Comparison of ENCODE assay signal across 24 cellular contexts in the genomic region with DNA sequence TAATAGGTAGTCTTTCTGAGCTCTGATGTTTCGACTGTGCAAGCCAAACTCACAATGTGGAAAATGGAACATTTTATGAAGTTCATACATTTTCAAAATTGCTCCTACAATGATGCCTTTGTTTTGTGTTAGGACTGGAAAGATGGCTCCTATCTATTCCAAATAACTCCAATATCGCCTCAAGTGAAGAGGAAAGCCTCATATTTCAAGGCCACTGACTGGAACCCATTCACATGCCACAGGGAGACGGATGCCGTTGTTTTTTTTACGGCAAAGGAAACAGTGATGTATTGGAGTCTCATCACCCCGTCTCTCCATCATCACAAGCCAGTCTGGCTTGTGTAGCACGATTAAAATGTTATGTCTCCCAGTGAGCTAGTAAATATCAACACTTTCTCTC.
DNase-seq lines count a peak whose midpoint lies in the region; ATAC-seq and TF ChIP-seq lines count a peak whose summit lies in the region.
"Had no signal": no experiment of that assay in that cellular context is flagged by ENCODE, and none has a peak within 500 bp of the region (broad histone marks: within the 10 kb centered on the region; RNA-seq: fewer than 3 reads in every experiment).

No MANE protein-coding gene starts in this region.

- H3K4me1 Mint-ChIP-seq in endothelial cell (ENCODE audit: unreplicated experiment) = peaks cover 34% of the 10 kb centered on the region
- H3K4me1 Mint-ChIP-seq: CD14-positive monocyte; CD8-positive, alpha-beta memory T cell had no signal

- no peak for ATAC-seq in HG02981 (IDR thresholded peaks at IDR 0.05; ENCODE audit: unreplicated experiment)
- ATAC-seq: A549 had no signal

- TF ChIP-seq CTCF in uterus (IDR thresholded peaks at IDR 0.05) (no peak), endothelial cell (IDR thresholded peaks at IDR 0.05; ENCODE audit: unreplicated experiment) (no peak)

- H3K36me3 Mint-ChIP-seq in endothelial cell (ENCODE audit: low read depth, unreplicated experiment) = peaks cover 1% of the 10 kb centered on the region
- H3K36me3 Mint-ChIP-seq: CD14-positive monocyte; CD8-positive, alpha-beta memory T cell had no signal

- no peaks in the 10 kb centered on the region for H3K9me3 Mint-ChIP-seq in endothelial cell (ENCODE audit: unreplicated experiment)
- H3K9me3 Mint-ChIP-seq: CD4-positive, alpha-beta T cell; CD8-positive, alpha-beta memory T cell; HFFc6 had no signal

- peak overlapping the region; percentile 8 for H3K27ac ChIP-seq in muscle layer of duodenum (ENCODE audit: low read length)
- peak overlapping the region; percentile 24 to 62 for H3K27ac ChIP-seq in uterus
- H3K27ac ChIP-seq: A549; BLaER1 treated with 17β-estradiol and CSF1 and Interleukin-3, amounts not matched to agents 10 nM and 100 nM had no signal

- H3K4me3 ChIP-seq in muscle layer of duodenum (ENCODE audit: low read depth in 1 of 2, low read length in 2 of 2) (no peak overlapping the region), uterus (no peak overlapping the region)
- H3K4me3 ChIP-seq: A549; BLaER1 treated with 17β-estradiol and CSF1 and Interleukin-3, amounts not matched to agents 10 nM and 100 nM; HAP-1 had no signal

- no peak for TF ChIP-seq POLR2A in uterus (IDR thresholded peaks at IDR 0.05)

- H3K9me3 ChIP-seq in muscle layer of duodenum (ENCODE audit: control insufficient read depth in 1 of 2, low read length in 2 of 2) = no peaks in the 10 kb centered on the region
- no peaks in the 10 kb centered on the region for H3K9me3 ChIP-seq in uterus
- H3K9me3 ChIP-seq: A549, BE2C, HAP-1 had no signal

- H3K36me3 ChIP-seq in muscle layer of duodenum (ENCODE audit: control insufficient read depth in 1 of 2, insufficient read depth in 2 of 2, low read length in 2 of 2) (no peaks in the 10 kb centered on the region), uterus (no peaks in the 10 kb centered on the region)
- H3K36me3 ChIP-seq: BE2C; BLaER1 treated with 17β-estradiol and CSF1 and Interleukin-3, amounts not matched to agents 10 nM and 100 nM; HAP-1 had no signal

- DNase-seq in RPMI7951 (ENCODE audit: low read depth) (peak; percentile 40), foreskin melanocyte (peak; percentile 89), uterus (no peak), endothelial cell (ENCODE audit: low spot score) (no peak), SKM-1 (lab: John Stamatoyannopoulos, UW; ENCODE audit: unreplicated experiment) (no peak)
- DNase-seq: 8988T; ACHN; AML-193; BE2C; Calu3; CD4-positive, alpha-beta T cell; CD8-positive, alpha-beta memory T cell; COR-L47; DMS53; DMS79 treated with DMSO at 0.1 percent for 48 hours; GF-D8; GOT3; HFFc6 had no signal

- H3K27ac Mint-ChIP-seq in endothelial cell (ENCODE audit: unreplicated experiment) = no peak overlapping the region
- H3K27ac Mint-ChIP-seq: CD14-positive monocyte; CD4-positive, alpha-beta T cell; HFFc6 had no signal

- H3K4me3 Mint-ChIP-seq in endothelial cell (ENCODE audit: unreplicated experiment) = no peak overlapping the region
- H3K4me3 Mint-ChIP-seq: CD14-positive monocyte; CD4-positive, alpha-beta T cell; CD8-positive, alpha-beta memory T cell; HFFc6 had no signal

- H3K27me3 ChIP-seq in muscle layer of duodenum (ENCODE audit: low read depth, low read length) (no peaks in the 10 kb centered on the region), uterus (no peaks in the 10 kb centered on the region)
- H3K27me3 ChIP-seq: BE2C; BLaER1 treated with 17β-estradiol and CSF1 and Interleukin-3, amounts not matched to agents 10 nM and 100 nM had no signal

- intact Hi-C loops in uterus (cut with DNase I; ENCODE audit: low total_unique reads) = no loop called here

- no peaks in the 10 kb centered on the region for H3K27me3 Mint-ChIP-seq in endothelial cell (ENCODE audit: unreplicated experiment)

- H3K4me1 ChIP-seq in muscle layer of duodenum (ENCODE audit: control insufficient read depth in 1 of 2, insufficient read depth in 2 of 2, low read length in 2 of 2) (no peaks in the 10 kb centered on the region), uterus (no peaks in the 10 kb centered on the region)
- H3K4me1 ChIP-seq: A549, BE2C, HAP-1 had no signal

Comparison
In these comparisons a context has a peak if more than half of its experiments do, and no peak if none do; other contexts are left out.
1. DNase-seq: peak in RPMI7951 (single experiment) and foreskin melanocyte (single experiment); none in uterus (0 of 2), endothelial cell (single experiment) and SKM-1 (single experiment).